Comparison of ENCODE assay signal across 17 cellular contexts in the genomic region with DNA sequence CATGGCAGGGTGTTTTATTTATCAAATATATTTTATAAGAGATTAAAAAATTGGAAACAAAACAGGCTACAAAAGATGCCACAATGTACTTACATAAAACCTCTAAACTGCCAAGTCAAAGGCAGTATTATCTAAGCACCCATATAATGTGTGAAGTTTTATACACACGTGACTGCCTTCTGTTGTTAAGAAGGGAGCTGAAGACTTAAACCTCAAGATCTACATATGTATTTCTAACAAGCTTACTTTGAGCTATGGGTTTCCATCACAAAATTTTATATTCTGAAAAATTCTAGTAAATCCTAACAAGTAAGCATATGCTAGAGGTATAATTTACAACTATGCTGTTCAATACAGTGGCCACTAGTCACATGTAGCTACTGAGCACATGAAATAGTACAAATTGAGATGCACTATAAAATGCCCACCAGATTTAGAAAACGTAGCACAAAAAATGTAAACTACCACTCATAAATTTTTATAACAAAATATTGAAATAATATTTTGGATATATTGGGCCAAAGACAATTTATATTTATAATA.
"Had no signal": no experiment of that assay in that cellular context is flagged by ENCODE, and none has a peak within 500 bp of the region (broad histone marks: within the 10 kb centered on the region; RNA-seq: fewer than 3 reads in every experiment).

No MANE protein-coding gene starts in this region.

- H3K27ac ChIP-seq: adrenal gland, colonic mucosa, gastroesophageal sphincter, neutrophil, right lobe of liver, suprapubic skin, upper lobe of right lung had no signal

- H3K27me3 Mint-ChIP-seq: stimulated activated naive B cell treated with anti-CD40 and anti-IgM and Interleukin-4, amounts not matched to agents 10 μg/mL and 1 μg/mL and 100 μg/mL, for 72 hours had no signal

- H3K36me3 ChIP-seq: adrenal gland, colonic mucosa, gastroesophageal sphincter, neutrophil, right lobe of liver, spleen, suprapubic skin, upper lobe of right lung had no signal

- H3K4me1 ChIP-seq: gastroesophageal sphincter, right lobe of liver, suprapubic skin had no signal

- H3K9me3 ChIP-seq: adrenal gland, colonic mucosa, gastroesophageal sphincter, neutrophil, right lobe of liver, suprapubic skin, upper lobe of right lung had no signal

- ATAC-seq: gastroesophageal sphincter; right lobe of liver; stimulated activated naive B cell treated with anti-CD40 and anti-IgM and Interleukin-4, amounts not matched to agents 10 μg/mL and 1 μg/mL and 100 μg/mL, for 72 hours; upper lobe of right lung had no signal

- H3K27ac Mint-ChIP-seq: stimulated activated naive B cell treated with anti-CD40 and anti-IgM and Interleukin-4, amounts not matched to agents 10 μg/mL and 1 μg/mL and 100 μg/mL, for 72 hours had no signal

- H3K27me3 ChIP-seq: adrenal gland, colonic mucosa, gastroesophageal sphincter, neutrophil, right lobe of liver, spleen, suprapubic skin, upper lobe of right lung had no signal

- H3K4me3 Mint-ChIP-seq: stimulated activated naive B cell treated with anti-CD40 and anti-IgM and Interleukin-4, amounts not matched to agents 10 μg/mL and 1 μg/mL and 100 μg/mL, for 72 hours had no signal

- DNase-seq: activated CD4-positive, alpha-beta T cell treated with anti-CD3 and anti-CD28 coated beads, Interleukin-2, amount 50 U/mL, for 1 hour; activated CD4-positive, CD25-positive, alpha-beta regulatory T cell; activated naive CD4-positive, alpha-beta T cell treated with anti-CD3 and anti-CD28 coated beads, Interleukin-2, amount 50 U/mL, for 16 hours; adrenal gland; colonic mucosa; effector CD4-positive, alpha-beta T cell; kidney glomerular epithelial cell; posterior cingulate gyrus; right lobe of liver; spleen; stimulated activated CD4-positive, alpha-beta T cell treated with anti-CD3 and anti-CD28 coated beads, Interleukin-1b, Interleukin-23, amount 100 ng/mL, for 48 hours; stimulated activated naive B cell treated with anti-CD40 and anti-IgM and Interleukin-4, amounts not matched to agents 10 μg/mL and 1 μg/mL and 100 μg/mL, for 72 hours; T-helper 2 cell; upper lobe of right lung had no signal

- H3K4me3 ChIP-seq: adrenal gland, colonic mucosa, gastroesophageal sphincter, right lobe of liver, spleen, suprapubic skin, upper lobe of right lung had no signal
